ENCODE assay signal across 8 cellular contexts in the genomic region with DNA sequence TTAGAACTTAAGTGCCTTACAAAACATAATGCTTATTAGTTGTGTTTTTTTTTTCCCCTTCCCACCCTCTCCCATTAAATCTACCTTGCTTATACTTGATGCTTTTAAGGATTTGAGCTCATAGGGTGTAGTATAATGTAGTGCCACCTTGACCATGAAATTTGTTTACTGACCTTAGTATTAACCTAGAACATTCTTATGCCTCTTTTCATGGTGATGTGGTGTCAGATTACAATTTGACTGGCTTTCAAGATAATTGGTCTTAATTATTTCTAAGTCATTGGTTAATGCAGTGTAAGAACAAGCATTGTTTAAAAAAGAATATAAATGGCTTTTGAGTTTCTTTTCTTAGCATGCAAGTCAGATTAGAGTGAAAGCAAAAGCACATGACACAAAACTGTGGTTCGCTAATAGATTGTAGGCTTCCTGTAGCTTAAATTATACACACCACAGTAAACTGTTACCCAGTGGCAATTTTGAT.
DNase-seq lines count a peak whose midpoint lies in the region; ATAC-seq, FAIRE-seq and TF ChIP-seq lines count a peak whose summit lies in the region.

No MANE protein-coding gene starts in this region.

- H3K4me3 Mint-ChIP-seq in chondrocyte (ENCODE audit: unreplicated experiment) = no peak overlapping the region

- H3K36me3 Mint-ChIP-seq in chondrocyte (ENCODE audit: low read depth) = peaks cover 2% of the 10 kb centered on the region

- 63% methylated on average over 1 of the region's 1 CpG for WGBS in liver
- WGBS in HepG2 (ENCODE audit: low lambda C conversion rate) = 100% methylated on average over 1 of the region's 1 CpG

- H3K36me3 ChIP-seq in liver (ENCODE audit: control insufficient read depth in 4 of 4, insufficient read depth in 3 of 4, low read depth in 1 of 4, low read length in 3 of 4) (no peaks in the 10 kb centered on the region), HepG2 (replicated peaks in 1 of 2; ENCODE audit: control insufficient read depth in 1 of 2, insufficient read depth in 2 of 2, low read length in 2 of 2) (no peaks in the 10 kb centered on the region; a peak in 1 of 5 replicates), OCI-LY1 (ENCODE audit: insufficient read depth, low read length) (no peaks in the 10 kb centered on the region), kidney (ENCODE audit: control insufficient read depth in 1 of 2, insufficient read depth in 2 of 2, low read length in 2 of 2) (no peaks in the 10 kb centered on the region), tibial artery (no peaks in the 10 kb centered on the region)

- H3K9me2 ChIP-seq in OCI-LY1 (ENCODE audit: low read depth, low read length) = no peaks in the 10 kb centered on the region

- H3K79me2 ChIP-seq in HepG2 (ENCODE audit: insufficient read depth, low read length) (no peaks in the 10 kb centered on the region), OCI-LY1 (ENCODE audit: insufficient read depth, low read length) (peaks cover 32% of the 10 kb centered on the region)

- H3K27me3 ChIP-seq in liver (ENCODE audit: control insufficient read depth in 4 of 4, insufficient read depth in 4 of 4, low read length in 3 of 4) (no peaks in the 10 kb centered on the region), HepG2 (ENCODE audit: control insufficient read depth in 1 of 2, insufficient read depth in 2 of 2, low read length in 2 of 2) (no peaks in the 10 kb centered on the region), OCI-LY1 (ENCODE audit: insufficient read depth, low read length) (no peaks in the 10 kb centered on the region), tibial artery (no peaks in the 10 kb centered on the region)

- CTCF ChIA-PET in HepG2 (lab: Yijun Ruan, JAX; ENCODE audit: low intra/inter-chr PET ratio, low total read pairs) = no interaction called here

- H3K4me2 ChIP-seq in HepG2 (ENCODE audit: low read depth, low read length) = no peak overlapping the region
- peak overlapping the region; percentile 67 for H3K4me2 ChIP-seq in OCI-LY1 (ENCODE audit: low read length)

- TF ChIP-seq RAD21 in liver (IDR thresholded peaks at IDR 0.05) = no peak
- TF ChIP-seq RAD21 in HepG2 (CRISPR knock-in tag; IDR thresholded peaks at IDR 0.05) = no peak

- no peak for TF ChIP-seq POLR2A in HepG2 (IDR thresholded peaks at IDR 0.05; ENCODE audit: insufficient read depth in 1 of 2, low read depth in 2 of 2, low read length in 2 of 2)

- DNase-seq in HepG2 (ENCODE audit: low spot score) = no peak
- no peak for DNase-seq in kidney
- DNase-seq in chondrocyte (ENCODE audit: low spot score) = no peak
- DNase-seq in glomerular visceral epithelial cell (ENCODE audit: extremely low spot score) = no peak
- no peak for DNase-seq in tibial artery

- H3K4me1 Mint-ChIP-seq in chondrocyte (ENCODE audit: low read depth) = peaks cover 38% of the 10 kb centered on the region

- BruUV-seq in HepG2 (replicated peaks; lab: Mats Ljungman, UMichigan) = no TSS peak

- H2AFZ ChIP-seq in HepG2 (ENCODE audit: low read length) (no peak overlapping the region), OCI-LY1 (ENCODE audit: low read length) (no peak overlapping the region)

- no peaks in the 10 kb centered on the region for H3K9me3 ChIP-seq in liver (ENCODE audit: control insufficient read depth in 4 of 4, low read length in 3 of 4)
- no peaks in the 10 kb centered on the region for H3K9me3 ChIP-seq in HepG2 (ENCODE audit: low read length)
- no peaks in the 10 kb centered on the region for H3K9me3 ChIP-seq in OCI-LY1 (ENCODE audit: low read length)
- H3K9me3 ChIP-seq in kidney (ENCODE audit: control insufficient read depth in 1 of 2, low read length in 2 of 2) = no peaks in the 10 kb centered on the region
- no peaks in the 10 kb centered on the region for H3K9me3 ChIP-seq in tibial artery

- H3K4me3 ChIP-seq in liver (ENCODE audit: low read depth in 1 of 3, low read length in 3 of 3) (no peak overlapping the region), HepG2 (replicated peaks in 1 of 3; ENCODE audit: insufficient read depth in 1 of 3, low read depth in 2 of 3, low read length in 3 of 3) (no peak overlapping the region), OCI-LY1 (ENCODE audit: low read depth, low read length, poor library complexity, severe bottlenecking) (peak overlapping the region; percentile 29), kidney (ENCODE audit: low read length in 2 of 2) (no peak overlapping the region), tibial artery (no peak overlapping the region)

- FAIRE-seq in HepG2 (lab: Jason Lieb, UNC) (no peak), kidney (lab: Jason Lieb, UNC) (peak; percentile 72)

- no peak for TF ChIP-seq EP300 in HepG2 (IDR thresholded peaks at IDR 0.05; ENCODE audit: low read depth in 2 of 2, low read length in 2 of 2)
- TF ChIP-seq EP300 in HepG2 (CRISPR knock-in tag; IDR thresholded peaks at IDR 0.05; ENCODE audit: borderline replicate concordance) = no peak

- intact Hi-C loops in HepG2 (cut with micrococcal nuclease; ENCODE audit: unreplicated experiment) (no loop called here), kidney (cut with DNase I) (no loop called here), tibial artery (cut with DNase I; ENCODE audit: low total_unique reads) (no loop called here)

- H3K9ac ChIP-seq in liver (ENCODE audit: low read depth in 1 of 2, low read length in 2 of 2) (peak overlapping the region in 1 of 2 donors; percentile 63), HepG2 (ENCODE audit: insufficient read depth, low read depth, low read length) (no peak overlapping the region), OCI-LY1 (ENCODE audit: low read length) (peak overlapping the region; percentile 24), kidney (ENCODE audit: low read length in 2 of 2) (no peak overlapping the region)

- H4K20me1 ChIP-seq in HepG2 (ENCODE audit: insufficient read depth, low read length) = no peaks in the 10 kb centered on the region
- no peaks in the 10 kb centered on the region for H4K20me1 ChIP-seq in OCI-LY1 (ENCODE audit: insufficient read depth, low read length)

- peaks cover 5% of the 10 kb centered on the region; the same call in 1 of the 2 replicates for H3F3A ChIP-seq in OCI-LY1 (ENCODE audit: insufficient read depth, low read length)

- H3K4me1 ChIP-seq in liver (ENCODE audit: control insufficient read depth in 4 of 4, insufficient read depth in 4 of 4, low read length in 3 of 4) (peaks cover 0 to 3% (median 0%) of the 10 kb centered on the region in 4 donors), HepG2 (ENCODE audit: insufficient read depth, low read length) (peaks cover 48% of the 10 kb centered on the region), OCI-LY1 (ENCODE audit: insufficient read depth, low read length, severe bottlenecking) (peaks cover 68% of the 10 kb centered on the region), kidney (ENCODE audit: control insufficient read depth in 1 of 2, insufficient read depth in 1 of 2, low read depth in 1 of 2, low read length in 2 of 2) (peaks cover 9 to 26% of the 10 kb centered on the region in 2 donors), tibial artery (peaks cover 0 to 44% (median 13%) of the 10 kb centered on the region in 4 donors)

- H3K27ac Mint-ChIP-seq in chondrocyte (ENCODE audit: unreplicated experiment) = no peak overlapping the region

- peak overlapping the region; percentile 19 to 26 for H3K27ac ChIP-seq in liver (ENCODE audit: low read depth in 1 of 2, low read length in 2 of 2)
- H3K27ac ChIP-seq in HepG2 (ENCODE audit: extremely low read length, insufficient read depth, low read length) = no peak overlapping the region
- peak overlapping the region; percentile 63 for H3K27ac ChIP-seq in OCI-LY1 (ENCODE audit: low read depth, low read length, poor library complexity, severe bottlenecking)
- peak overlapping the region in 1 of 2 donors; percentile 68 for H3K27ac ChIP-seq in kidney (ENCODE audit: low read depth in 2 of 2, low read length in 2 of 2)
- peak overlapping the region in 1 of 2 donors; percentile 29 for H3K27ac ChIP-seq in tibial artery

- POLR2A ChIA-PET in HepG2 (lab: Yijun Ruan, JAX) = interaction anchor here (0.6 kb wide), 1 partner anchor 157 kb away, joined by 3 read pairs; no protein-coding TSS in a partner anchor

- no peaks in the 10 kb centered on the region for H3K9me3 Mint-ChIP-seq in chondrocyte (ENCODE audit: low read depth)

- no peak for TF ChIP-seq CTCF in liver (IDR thresholded peaks at IDR 0.05; ENCODE audit: low read depth, low read length, missing input control)
- TF ChIP-seq CTCF in HepG2 (CRISPR knock-in tag; IDR thresholded peaks at IDR 0.05) = no peak
- no peak for TF ChIP-seq CTCF in OCI-LY1 (IDR thresholded peaks at IDR 0.05; ENCODE audit: low read length)
- no peak for TF ChIP-seq CTCF in kidney (IDR thresholded peaks at IDR 0.05; ENCODE audit: borderline replicate concordance, extremely low read depth, insufficient read depth)
- no peak for TF ChIP-seq CTCF in chondrocyte (IDR thresholded peaks at IDR 0.05)
- TF ChIP-seq CTCF in tibial artery (IDR thresholded peaks at IDR 0.05) = no peak

- ATAC-seq in HepG2 (no peak), HG03045 (IDR thresholded peaks at IDR 0.05; ENCODE audit: unreplicated experiment) (peak; percentile 67)

- in situ Hi-C loops in HepG2 (cut with HindIII; ENCODE audit: extremely low pct_ligation_motif_present, low pct_unique_long_range_greater_than_20kb) = no loop called here

- no peaks in the 10 kb centered on the region for H3K27me3 Mint-ChIP-seq in chondrocyte (ENCODE audit: low read depth)

TF ChIP-seq in liver, 16 proteins besides CTCF, POLR2A, EP300 and RAD21 (continues in another document):
- TF ChIP-seq GABPA (IDR thresholded peaks at IDR 0.05 in 1 of 2, conservative IDR thresholded peaks at IDR 0.05 in 1 of 2) = no peak
- no peak for TF ChIP-seq FOXA2 (IDR thresholded peaks at IDR 0.05)
- no peak for TF ChIP-seq FOXA1 (IDR thresholded peaks at IDR 0.05)
- TF ChIP-seq EGR1 (IDR thresholded peaks at IDR 0.05; ENCODE audit: low read depth in 2 of 2) = no peak
- no peak for TF ChIP-seq TAF1 (conservative IDR thresholded peaks at IDR 0.05)

TF ChIP-seq in HepG2, 621 proteins besides CTCF, POLR2A, EP300 and RAD21 (continues in another document):
- TF ChIP-seq RCOR2 (CRISPR knock-in tag; IDR thresholded peaks at IDR 0.05) (no peak), ZBTB38 (CRISPR knock-in tag; IDR thresholded peaks at IDR 0.05) (no peak), BCL6 (CRISPR knock-in tag; IDR thresholded peaks at IDR 0.05) (no peak)
